17 cellular contexts compared by ENCODE assay signal in genomic region chr2:109079590-109079989, GRCh38.
"Had no signal": no experiment of that assay in that cellular context is flagged by ENCODE, and none has a peak within 500 bp of the region (broad histone marks: within the 10 kb centered on the region; RNA-seq: fewer than 3 reads in every experiment).

No MANE protein-coding gene starts in this region.

- H3K4me1 ChIP-seq: heart right ventricle, left ventricle myocardium inferior had no signal

- H3K4me3 ChIP-seq: dorsolateral prefrontal cortex, heart right ventricle, left ventricle myocardium inferior, lung had no signal

- H3K9me3 ChIP-seq: heart right ventricle, left ventricle myocardium inferior had no signal

- H3K36me3 Mint-ChIP-seq: natural killer cell treated with Interleukin-12 subunit alpha and Interleukin-12 subunit beta and Interleukin-15 and Interleukin-18, amount 100 ng/mL, for 72 hours had no signal

- H3K27ac Mint-ChIP-seq: natural killer cell treated with Interleukin-12 subunit alpha and Interleukin-12 subunit beta and Interleukin-15 and Interleukin-18, amount 100 ng/mL, for 72 hours had no signal

- DNase-seq: caudate nucleus; cortex of kidney; dorsolateral prefrontal cortex; effector CD8-positive, alpha-beta T cell; heart right ventricle; hypothalamus; left ventricle myocardium inferior; mesenchymal stem cell; midbrain; small intestine; stimulated activated CD4-positive, alpha-beta T cell treated with anti-CD3 and anti-CD28 coated beads, Interleukin-2, amount 100 ng/mL, for 48 hours; trophoblast cell had no signal

- ATAC-seq: heart right ventricle had no signal

- H3K27me3 ChIP-seq: dorsolateral prefrontal cortex had no signal

- H3K9me3 Mint-ChIP-seq: natural killer cell treated with Interleukin-12 subunit alpha and Interleukin-12 subunit beta and Interleukin-15 and Interleukin-18, amount 100 ng/mL, for 72 hours had no signal

- FAIRE-seq: frontal cortex, islet of Langerhans, small intestine, urothelium cell line had no signal

- H3K4me3 Mint-ChIP-seq: natural killer cell treated with Interleukin-12 subunit alpha and Interleukin-12 subunit beta and Interleukin-15 and Interleukin-18, amount 100 ng/mL, for 72 hours had no signal

- H3K36me3 ChIP-seq: heart right ventricle, left ventricle myocardium inferior had no signal

- H3K27ac ChIP-seq: dorsolateral prefrontal cortex, heart right ventricle, left ventricle myocardium inferior had no signal
